ENCODE assay signal across 8 cellular contexts in genomic region chr10:101353692-101354583, GRCh38. TPM values are rescaled to one million over a fixed set of nuclear protein-coding genes. Genes with fewer than 3 reads are reported as not detected.
DNase-seq lines count a peak whose midpoint lies in the region; ATAC-seq and TF ChIP-seq lines count a peak whose summit lies in the region.

Gene BTRC, plus strand, starts transcription at chr10:101354165. Its CDS starts 16 bp downstream, at chr10:101354181.

- H3K4me3 ChIP-seq in HUES64 (ENCODE audit: low read length) (peak within 1 kb of the TSS; percentile 76), OCI-LY1 (ENCODE audit: low read depth, low read length, poor library complexity, severe bottlenecking) (peak within 1 kb of the TSS; percentile 97)

- H3K27ac ChIP-seq in HUES64 (ENCODE audit: low read depth, low read length) (peak within 1 kb of the TSS; percentile 80), OCI-LY1 (ENCODE audit: low read depth, low read length, poor library complexity, severe bottlenecking) (no peak within 1 kb of the TSS)

- TF ChIP-seq CTCF in OCI-LY1 (IDR thresholded peaks at IDR 0.05; ENCODE audit: low read length) = no peak

- H3K9ac ChIP-seq in HUES64 (ENCODE audit: low read depth, low read length) (peak within 1 kb of the TSS; percentile 72), OCI-LY1 (ENCODE audit: low read length) (peak within 1 kb of the TSS; percentile 86)

- H3K27me3 ChIP-seq in HUES64 (ENCODE audit: insufficient read depth, low read length) (no peaks in the 10 kb centered on the region), OCI-LY1 (ENCODE audit: insufficient read depth, low read length) (no peaks in the 10 kb centered on the region)

- peak within 1 kb of the TSS; percentile 100 for H2AFZ ChIP-seq in OCI-LY1 (ENCODE audit: low read length)

- in situ Hi-C loops in endometrial microvascular endothelial cells (cut with HindIII; ENCODE audit: inconsistent ontology term, low pct_unique_long_range_greater_than_20kb, low sequenced_read_pairs) = no loop called here

- no peaks in the 10 kb centered on the region for H3F3A ChIP-seq in OCI-LY1 (ENCODE audit: insufficient read depth, low read length)

- peak within 1 kb of the TSS; percentile 84 for H3K4me2 ChIP-seq in OCI-LY1 (ENCODE audit: low read length)

- no peaks in the 10 kb centered on the region for H4K20me1 ChIP-seq in OCI-LY1 (ENCODE audit: insufficient read depth, low read length)

- no peaks in the 10 kb centered on the region for H3K36me3 ChIP-seq in HUES64 (ENCODE audit: insufficient read depth, low read length)
- H3K36me3 ChIP-seq in OCI-LY1 (ENCODE audit: insufficient read depth, low read length) = no peaks in the 10 kb centered on the region

- DNase-seq in D341Med (ENCODE audit: low spot score) (peak; percentile 86), mesenteric fat pad (ENCODE audit: low spot score) (peak; percentile 97)
- DNase-seq in activated CD8-positive, alpha-beta memory T cell treated with anti-CD3 and anti-CD28 coated beads, Interleukin-2, amount 50 U/mL, for 4 hours = peak; percentile 94
- peak; percentile 84 for DNase-seq in stimulated activated CD8-positive, alpha-beta memory T cell treated with anti-CD3 and anti-CD28 coated beads, Interleukin-15, amount 100 ng/mL, for 24 hours (ENCODE audit: low read depth)

- H3K79me2 ChIP-seq in OCI-LY1 (ENCODE audit: insufficient read depth, low read length) = no peaks in the 10 kb centered on the region

- H3K9me2 ChIP-seq in OCI-LY1 (ENCODE audit: low read depth, low read length) = no peaks in the 10 kb centered on the region

- under 1% methylated on average over 70 of the region's 70 CpGs for WGBS in HUES64

- H3K4me1 ChIP-seq in HUES64 (ENCODE audit: insufficient read depth, low read length) (peaks cover 10% of the 10 kb centered on the region), OCI-LY1 (ENCODE audit: insufficient read depth, low read length, severe bottlenecking) (peaks cover 13% of the 10 kb centered on the region)

- ATAC-seq in GM21447 (IDR thresholded peaks at IDR 0.05; ENCODE audit: unreplicated experiment) = peak; percentile 91

- H3K9me3 ChIP-seq in HUES64 (ENCODE audit: insufficient read depth, low read depth, low read length) (no peaks in the 10 kb centered on the region), OCI-LY1 (ENCODE audit: low read length) (no peaks in the 10 kb centered on the region)

RNA-seq across cellular contexts. Expression of gene BTRC, which starts in this region (rescaled TPM):
- 11.6 TPM for polyA plus RNA-seq in HUES64 (2013, experiment 1 of 2)
- polyA plus RNA-seq in HUES64 (2013, experiment 2 of 2) = 15.5 TPM
- 14.5 TPM for total RNA-seq in endometrial microvascular endothelial cells (ENCODE audit: inconsistent ontology term)
- 18.3 TPM for total RNA-seq in mesenteric fat pad
